Comparison of ENCODE assay signal across 1 cellular context in the genomic region with DNA sequence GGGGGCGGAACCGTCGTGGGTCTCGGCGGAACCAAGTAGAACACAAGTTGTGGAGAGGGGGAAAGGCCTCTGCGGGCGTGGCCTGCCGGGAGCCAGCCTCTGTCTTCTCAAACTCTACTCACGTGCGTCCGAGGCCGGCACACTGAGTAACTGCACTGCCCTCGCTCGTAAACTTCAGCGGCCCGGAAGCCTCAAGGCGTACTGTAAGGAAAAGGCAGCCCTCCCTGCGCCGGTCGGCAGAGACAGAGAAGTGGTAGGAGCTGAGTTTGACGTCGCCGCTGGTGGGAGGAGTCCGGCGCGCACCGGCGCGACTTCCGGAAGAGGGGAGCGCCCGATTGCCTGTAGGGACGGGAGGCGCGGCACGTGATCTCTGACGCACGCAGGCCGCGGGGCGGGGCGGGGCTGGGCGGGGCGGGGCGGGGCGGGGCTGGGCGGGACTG.
TF ChIP-seq lines count a peak whose summit lies in the region.

A gene with protein sequence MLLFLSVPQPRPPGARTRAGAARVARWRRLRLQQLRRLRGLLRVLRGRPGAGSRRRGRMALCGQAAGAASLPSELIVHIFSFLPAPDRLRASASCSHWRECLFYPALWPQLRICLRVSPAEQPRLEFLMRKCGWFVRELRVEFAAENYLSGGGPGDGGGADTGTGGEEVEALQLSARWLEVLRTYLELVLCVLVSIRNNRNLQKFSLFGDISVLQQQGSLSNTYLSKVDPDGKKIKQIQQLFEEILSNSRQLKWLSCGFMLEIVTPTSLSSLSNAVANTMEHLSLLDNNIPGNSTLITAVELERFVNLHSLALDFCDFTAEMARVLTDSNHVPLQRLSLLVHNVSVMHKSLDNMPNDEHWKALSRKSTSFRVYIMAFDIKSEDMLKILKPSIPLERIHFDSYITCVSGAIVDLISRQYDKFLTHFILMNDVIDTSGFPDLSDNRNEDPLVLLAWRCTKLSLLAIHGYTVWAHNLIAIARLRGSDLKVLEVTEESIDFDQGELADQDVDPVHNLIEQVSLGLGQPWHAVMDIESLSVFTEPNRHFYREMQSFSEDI (minus strand): TSS at position 255 of the 440 bp plus-strand sequence. CDS start 271 bp downstream, outside the sequence.

TF ChIP-seq in HepG2, 621 proteins besides CTCF, POLR2A, EP300 and RAD21 (continued from another document and continues in another):
- TF ChIP-seq ZBTB10 (CRISPR knock-in tag; IDR thresholded peaks at IDR 0.05; ENCODE audit: borderline replicate concordance): no peak
- no peak for TF ChIP-seq SRSF9 (IDR thresholded peaks at IDR 0.05; ENCODE audit: borderline replicate concordance, insufficient read depth, low read depth, low read length, poor library complexity, severe bottlenecking)
- peak; percentile 52; the same call in 1 of the 2 replicates for TF ChIP-seq PHF8 (CRISPR knock-in tag; IDR thresholded peaks at IDR 0.05)
- 0 out of 2 replicates have a peak, but pooled peaks have one; percentile 52 for TF ChIP-seq SKIL (CRISPR knock-in tag; IDR thresholded peaks at IDR 0.05; ENCODE audit: borderline replicate concordance)
- no peak; the same call in none of the 2 replicates for TF ChIP-seq EED (CRISPR knock-in tag; IDR thresholded peaks at IDR 0.05)
- TF ChIP-seq ZSCAN25 (CRISPR knock-in tag; IDR thresholded peaks at IDR 0.05): 0 out of 2 replicates have a peak, but pooled peaks have one; percentile 16
- TF ChIP-seq THAP11 (CRISPR knock-in tag; IDR thresholded peaks at IDR 0.05): peak; percentile 84
- peak; percentile 55 for TF ChIP-seq HDAC2 (CRISPR knock-in tag; IDR thresholded peaks at IDR 0.05)
- TF ChIP-seq, protein P1, sequence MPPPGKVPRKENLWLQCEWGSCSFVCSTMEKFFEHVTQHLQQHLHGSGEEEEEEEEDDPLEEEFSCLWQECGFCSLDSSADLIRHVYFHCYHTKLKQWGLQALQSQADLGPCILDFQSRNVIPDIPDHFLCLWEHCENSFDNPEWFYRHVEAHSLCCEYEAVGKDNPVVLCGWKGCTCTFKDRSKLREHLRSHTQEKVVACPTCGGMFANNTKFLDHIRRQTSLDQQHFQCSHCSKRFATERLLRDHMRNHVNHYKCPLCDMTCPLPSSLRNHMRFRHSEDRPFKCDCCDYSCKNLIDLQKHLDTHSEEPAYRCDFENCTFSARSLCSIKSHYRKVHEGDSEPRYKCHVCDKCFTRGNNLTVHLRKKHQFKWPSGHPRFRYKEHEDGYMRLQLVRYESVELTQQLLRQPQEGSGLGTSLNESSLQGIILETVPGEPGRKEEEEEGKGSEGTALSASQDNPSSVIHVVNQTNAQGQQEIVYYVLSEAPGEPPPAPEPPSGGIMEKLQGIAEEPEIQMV (CRISPR knock-in tag; IDR thresholded peaks at IDR 0.05; ENCODE audit: low read depth): peak; percentile 78; the same call in 1 of the 2 replicates
- TF ChIP-seq ZBTB21 (CRISPR knock-in tag; IDR thresholded peaks at IDR 0.05): peak; percentile 88
- no peak for TF ChIP-seq ZNF724P (CRISPR knock-in tag; IDR thresholded peaks at IDR 0.05; ENCODE audit: borderline replicate concordance)
- TF ChIP-seq KDM6A (CRISPR knock-in tag; IDR thresholded peaks at IDR 0.05; ENCODE audit: low read depth): no peak; the same call in 1 of the 2 replicates
- TF ChIP-seq ZBTB39 (CRISPR knock-in tag; IDR thresholded peaks at IDR 0.05): no peak
- peak; percentile 59 for TF ChIP-seq PHF5A (CRISPR knock-in tag; IDR thresholded peaks at IDR 0.05; ENCODE audit: low read depth, unreplicated experiment)
- peak; percentile 96; the same call in 1 of the 2 replicates for TF ChIP-seq ZNF580 (CRISPR knock-in tag; IDR thresholded peaks at IDR 0.05; ENCODE audit: borderline replicate concordance, low read depth)
- TF ChIP-seq ZNF362 (CRISPR knock-in tag; IDR thresholded peaks at IDR 0.05; ENCODE audit: borderline replicate concordance): no peak
- no peak for TF ChIP-seq ZZZ3 (CRISPR knock-in tag; IDR thresholded peaks at IDR 0.05; ENCODE audit: borderline replicate concordance)
- no peak for TF ChIP-seq ZMAT3 (CRISPR knock-in tag; conservative IDR thresholded peaks at IDR 0.05)
- TF ChIP-seq NR0B2 (CRISPR knock-in tag; IDR thresholded peaks at IDR 0.05): no peak
- TF ChIP-seq NR1H2 (CRISPR knock-in tag; IDR thresholded peaks at IDR 0.05; ENCODE audit: borderline replicate concordance, low read depth): no peak
- no peak; the same call in 1 of the 2 replicates for TF ChIP-seq MEIS1 (CRISPR knock-in tag; IDR thresholded peaks at IDR 0.05; ENCODE audit: borderline replicate concordance)
- TF ChIP-seq RBAK (CRISPR knock-in tag; IDR thresholded peaks at IDR 0.05): no peak; the same call in 1 of the 2 replicates
- TF ChIP-seq RAD51 (IDR thresholded peaks at IDR 0.05; ENCODE audit: borderline replicate concordance): peak; percentile 72; the same call in 1 of the 2 replicates
- no peak for TF ChIP-seq HBP1 (CRISPR knock-in tag; IDR thresholded peaks at IDR 0.05; ENCODE audit: low read depth)
- TF ChIP-seq CREBL2 (CRISPR knock-in tag; IDR thresholded peaks at IDR 0.05; ENCODE audit: borderline replicate concordance): no peak; the same call in 1 of the 2 replicates
- TF ChIP-seq ATF7-NPFF (CRISPR knock-in tag; IDR thresholded peaks at IDR 0.05; ENCODE audit: low read depth): no peak
- TF ChIP-seq ZNF33A (CRISPR knock-in tag; IDR thresholded peaks at IDR 0.05; ENCODE audit: borderline replicate concordance): no peak
- peak in 1 of 2 experiments; percentile 97; a peak in 2 of 4 replicates for TF ChIP-seq KLF16 (CRISPR knock-in tag; IDR thresholded peaks at IDR 0.05)
- no peak; the same call in 1 of the 2 replicates for TF ChIP-seq ZNF235 (CRISPR knock-in tag; IDR thresholded peaks at IDR 0.05; ENCODE audit: borderline replicate concordance)
- TF ChIP-seq CBX5 (CRISPR knock-in tag; IDR thresholded peaks at IDR 0.05; ENCODE audit: borderline replicate concordance): peak; percentile 88; the same call in 1 of the 2 replicates
- peak; percentile 70; the same call in 1 of the 2 replicates for TF ChIP-seq RFXANK (CRISPR knock-in tag; IDR thresholded peaks at IDR 0.05)
- TF ChIP-seq, protein P2, sequence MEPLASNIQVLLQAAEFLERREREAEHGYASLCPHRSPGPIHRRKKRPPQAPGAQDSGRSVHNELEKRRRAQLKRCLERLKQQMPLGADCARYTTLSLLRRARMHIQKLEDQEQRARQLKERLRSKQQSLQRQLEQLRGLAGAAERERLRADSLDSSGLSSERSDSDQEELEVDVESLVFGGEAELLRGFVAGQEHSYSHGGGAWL (CRISPR knock-in tag; IDR thresholded peaks at IDR 0.05): peak; percentile 71
- no peak; the same call in 1 of the 2 replicates for TF ChIP-seq PAX8 (CRISPR knock-in tag; IDR thresholded peaks at IDR 0.05; ENCODE audit: borderline replicate concordance)
- TF ChIP-seq, protein P3, sequence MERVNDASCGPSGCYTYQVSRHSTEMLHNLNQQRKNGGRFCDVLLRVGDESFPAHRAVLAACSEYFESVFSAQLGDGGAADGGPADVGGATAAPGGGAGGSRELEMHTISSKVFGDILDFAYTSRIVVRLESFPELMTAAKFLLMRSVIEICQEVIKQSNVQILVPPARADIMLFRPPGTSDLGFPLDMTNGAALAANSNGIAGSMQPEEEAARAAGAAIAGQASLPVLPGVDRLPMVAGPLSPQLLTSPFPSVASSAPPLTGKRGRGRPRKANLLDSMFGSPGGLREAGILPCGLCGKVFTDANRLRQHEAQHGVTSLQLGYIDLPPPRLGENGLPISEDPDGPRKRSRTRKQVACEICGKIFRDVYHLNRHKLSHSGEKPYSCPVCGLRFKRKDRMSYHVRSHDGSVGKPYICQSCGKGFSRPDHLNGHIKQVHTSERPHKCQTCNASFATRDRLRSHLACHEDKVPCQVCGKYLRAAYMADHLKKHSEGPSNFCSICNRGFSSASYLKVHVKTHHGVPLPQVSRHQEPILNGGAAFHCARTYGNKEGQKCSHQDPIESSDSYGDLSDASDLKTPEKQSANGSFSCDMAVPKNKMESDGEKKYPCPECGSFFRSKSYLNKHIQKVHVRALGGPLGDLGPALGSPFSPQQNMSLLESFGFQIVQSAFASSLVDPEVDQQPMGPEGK (CRISPR knock-in tag; IDR thresholded peaks at IDR 0.05): no peak
- TF ChIP-seq ELF1 (CRISPR knock-in tag; IDR thresholded peaks at IDR 0.05): peak; percentile 96
- TF ChIP-seq ZBTB20 (CRISPR knock-in tag; IDR thresholded peaks at IDR 0.05; ENCODE audit: borderline replicate concordance, low read depth): peak; percentile 78
- TF ChIP-seq ZNF839 (CRISPR knock-in tag; IDR thresholded peaks at IDR 0.05; ENCODE audit: borderline replicate concordance): no peak; the same call in 1 of the 2 replicates
- TF ChIP-seq REXO4 (CRISPR knock-in tag; IDR thresholded peaks at IDR 0.05; ENCODE audit: borderline replicate concordance): no peak
- TF ChIP-seq, protein P4, sequence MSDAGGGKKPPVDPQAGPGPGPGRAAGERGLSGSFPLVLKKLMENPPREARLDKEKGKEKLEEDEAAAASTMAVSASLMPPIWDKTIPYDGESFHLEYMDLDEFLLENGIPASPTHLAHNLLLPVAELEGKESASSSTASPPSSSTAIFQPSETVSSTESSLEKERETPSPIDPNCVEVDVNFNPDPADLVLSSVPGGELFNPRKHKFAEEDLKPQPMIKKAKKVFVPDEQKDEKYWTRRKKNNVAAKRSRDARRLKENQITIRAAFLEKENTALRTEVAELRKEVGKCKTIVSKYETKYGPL (CRISPR knock-in tag; IDR thresholded peaks at IDR 0.05): no peak
- TF ChIP-seq ZNF331 (CRISPR knock-in tag; IDR thresholded peaks at IDR 0.05): peak; percentile 64
